Comparison of ENCODE assay signal across 11 cellular contexts in genomic region chr4:128524311-128524710, GRCh38.
DNase-seq lines count a peak whose midpoint lies in the region; ATAC-seq and FAIRE-seq lines count a peak whose summit lies in the region.
"Had no signal": no experiment of that assay in that cellular context is flagged by ENCODE, and none has a peak within 500 bp of the region (broad histone marks: within the 10 kb centered on the region; RNA-seq: fewer than 3 reads in every experiment).

No MANE protein-coding gene starts in this region.

- peak overlapping the region; percentile 40 for H2BK5ac ChIP-seq in mesenchymal stem cell (ENCODE audit: low read depth, low read length, poor library complexity, severe bottlenecking)

- no peak overlapping the region for H3K23ac ChIP-seq in mesenchymal stem cell (ENCODE audit: low read length in 2 of 2)

- H3K9me3 ChIP-seq in mesenchymal stem cell (ENCODE audit: control insufficient read depth, low read length) = no peaks in the 10 kb centered on the region

- no peak overlapping the region for H3K4me3 ChIP-seq in mesenchymal stem cell (ENCODE audit: insufficient read depth in 1 of 2, low read depth in 1 of 2, low read length in 2 of 2)

- peak overlapping the region; percentile 81 for H3K9ac ChIP-seq in mesenchymal stem cell (ENCODE audit: low read length)

- H4K91ac ChIP-seq in mesenchymal stem cell (ENCODE audit: low read length) = peak overlapping the region; percentile 36

- peak overlapping the region; percentile 10 to 63 for H3K18ac ChIP-seq in mesenchymal stem cell (ENCODE audit: low read depth in 1 of 2, low read length in 2 of 2)

- WGBS in mesenchymal stem cell = 50% methylated on average over 5 of the region's 6 CpGs

- H3K4ac ChIP-seq in mesenchymal stem cell (ENCODE audit: low read depth in 1 of 2, low read length in 2 of 2) = no peak overlapping the region

- H3K36me3 ChIP-seq in mesenchymal stem cell (ENCODE audit: control insufficient read depth in 1 of 2, insufficient read depth in 2 of 2, low read depth in 1 of 2, low read length in 2 of 2) = peaks cover 0 to 7% of the 10 kb centered on the region in 2 experiments

- no peaks in the 10 kb centered on the region for H3K27me3 ChIP-seq in mesenchymal stem cell (ENCODE audit: control insufficient read depth in 1 of 2, insufficient read depth in 1 of 2, low read length in 2 of 2)

- H2BK120ac ChIP-seq in mesenchymal stem cell (ENCODE audit: low read depth, low read length) = no peak overlapping the region

- H2AFZ ChIP-seq in mesenchymal stem cell (ENCODE audit: low read depth, low read length) = peak overlapping the region; percentile 18

- H2BK15ac ChIP-seq in mesenchymal stem cell (ENCODE audit: low read depth, poor library complexity, severe bottlenecking) = peak overlapping the region; percentile 29

- peaks cover 12% of the 10 kb centered on the region for H3K4me1 ChIP-seq in mesenchymal stem cell (ENCODE audit: control insufficient read depth, insufficient read depth, low read depth, low read length)

- no peaks in the 10 kb centered on the region for H3K79me1 ChIP-seq in mesenchymal stem cell (replicated peaks; ENCODE audit: low read length, poor library complexity, severe bottlenecking)

- no peak for ATAC-seq in GM18517 (IDR thresholded peaks at IDR 0.05; ENCODE audit: unreplicated experiment)
- no peak for ATAC-seq in HG02884 (IDR thresholded peaks at IDR 0.05; ENCODE audit: unreplicated experiment)
- ATAC-seq: stimulated activated naive CD8-positive, alpha-beta T cell treated with anti-CD3 and anti-CD28 coated beads, Interleukin-15, amount 100 ng/mL, for 72 hours had no signal

- H3K4me2 ChIP-seq in mesenchymal stem cell (ENCODE audit: low read length, poor library complexity, severe bottlenecking) = no peak overlapping the region

- peak overlapping the region; percentile 81 for H4K8ac ChIP-seq in mesenchymal stem cell (ENCODE audit: low read length)

- peak overlapping the region; percentile 70 for H2AK5ac ChIP-seq in mesenchymal stem cell (ENCODE audit: low read length, severe bottlenecking)

- DNase-seq in A172 (ENCODE audit: low spot score) (peak; percentile 91), NCI-H226 (peak; percentile 81), epithelial cell of prostate (ENCODE audit: low read depth, low spot score) (peak; percentile 69), mesenchymal stem cell (peak; percentile 50), GM19239 (ENCODE audit: insufficient read length, low spot score) (no peak)
- no peak for DNase-seq in stimulated activated CD4-positive, alpha-beta T cell treated with anti-CD3 and anti-CD28 coated beads, Interleukin-4, amount 100 ng/mL, for 1 hour
- DNase-seq: H7; stimulated activated naive CD8-positive, alpha-beta T cell treated with anti-CD3 and anti-CD28 coated beads, Interleukin-15, amount 100 ng/mL, for 72 hours had no signal

- H2BK12ac ChIP-seq in mesenchymal stem cell (ENCODE audit: low read length in 2 of 2) = peak overlapping the region in 1 of 2 experiments; percentile 78

- no peak overlapping the region for H3K14ac ChIP-seq in mesenchymal stem cell (ENCODE audit: low read length in 2 of 2)

- peak overlapping the region; percentile 81 for H3K27ac ChIP-seq in epithelial cell of prostate
- peak overlapping the region; percentile 53 for H3K27ac ChIP-seq in mesenchymal stem cell (ENCODE audit: low read length, poor library complexity, severe bottlenecking)

- no peak for FAIRE-seq in GM19239 (lab: Jason Lieb, UNC)
- FAIRE-seq: GM12891 had no signal

Comparison
In these comparisons a context has a peak if more than half of its experiments do, and no peak if none do; other contexts are left out.
1. DNase-seq: peak in A172 (single experiment), NCI-H226 (single experiment), epithelial cell of prostate (single experiment) and mesenchymal stem cell (single experiment); none in stimulated activated CD4-positive, alpha-beta T cell treated with anti-CD3 and anti-CD28 coated beads, Interleukin-4, amount 100 ng/mL, for 1 hour (single experiment) and GM19239 (single experiment).